8 cellular contexts compared by ENCODE assay signal in genomic region chr12:69157023-69157655, GRCh38.
DNase-seq lines count a peak whose midpoint lies in the region; ATAC-seq, FAIRE-seq and TF ChIP-seq lines count a peak whose summit lies in the region.

No MANE protein-coding gene starts in this region.

- H3K9me1 ChIP-seq in keratinocyte (ENCODE audit: control insufficient read depth, extremely low read depth, insufficient read depth, low read length), result no peaks in the 10 kb centered on the region

- peak; percentile 81 for FAIRE-seq in keratinocyte (lab: Jason Lieb, UNC)

- no peak for DNase-seq in AG04449 (ENCODE audit: low read depth, low spot score)
- DNase-seq in NCI-H2196 (lab: John Stamatoyannopoulos, UW; ENCODE audit: unreplicated experiment), result peak; percentile 84
- DNase-seq in breast epithelium (ENCODE audit: low spot score in 2 of 2), result peak; percentile 44 to 79
- DNase-seq in keratinocyte (ENCODE audit: low read depth, low spot score), result peak; percentile 40
- DNase-seq in stimulated activated CD4-positive, alpha-beta T cell treated with anti-CD3 and anti-CD28 coated beads, Interleukin-1b, Interleukin-23, amount 100 ng/mL, for 48 hours, result peak; percentile 92

- H3K27ac ChIP-seq in breast epithelium (no peak overlapping the region), keratinocyte (ENCODE audit: control insufficient read depth, insufficient read depth, low read length) (no peak overlapping the region)

- H3K36me3 ChIP-seq in breast epithelium (no peaks in the 10 kb centered on the region), keratinocyte (ENCODE audit: control insufficient read depth in 2 of 2, extremely low read depth in 1 of 2, insufficient read depth in 2 of 2, low read length in 2 of 2) (no peaks in the 10 kb centered on the region)

- dilution Hi-C loops in keratinocyte (cut with MboI; ENCODE audit: extremely low pct_ligation_motif_present, low sequenced_read_pairs), result no loop called here

- H3K4me1 ChIP-seq in breast epithelium (no peaks in the 10 kb centered on the region), keratinocyte (ENCODE audit: control insufficient read depth, extremely low read depth, insufficient read depth, low read length) (no peaks in the 10 kb centered on the region)

- intact Hi-C loops in breast epithelium (cut with DNase I; ENCODE audit: low total_unique reads), result no loop called here

- peak overlapping the region; percentile 61 for H3K4me2 ChIP-seq in keratinocyte (ENCODE audit: control insufficient read depth, extremely low read depth, insufficient read depth, low read depth, low read length)

- CTCF ChIA-PET in AG04449 (lab: Yijun Ruan, JAX), result interaction anchor here (0.7 to 8.4 kb wide), 37 partner anchors 8 to 483 kb away, joined by 3 to 112 read pairs (median 4); no protein-coding TSS in a partner anchor

- ATAC-seq in GM18858 (IDR thresholded peaks at IDR 0.05; ENCODE audit: unreplicated experiment), result peak; percentile 90
- peak; percentile 96 for ATAC-seq in HG03045 (IDR thresholded peaks at IDR 0.05; ENCODE audit: unreplicated experiment)

- peak overlapping the region; percentile 51 for H2AFZ ChIP-seq in keratinocyte (ENCODE audit: control insufficient read depth, low read length)

- POLR2A ChIA-PET in AG04449 (lab: Yijun Ruan, JAX), result interaction anchor here (0.7 kb wide), 1 partner anchor 429 kb away, joined by 3 read pairs; no protein-coding TSS in a partner anchor

- TF ChIP-seq CTCF in AG04449 (IDR thresholded peaks at IDR 0.05; ENCODE audit: insufficient read depth, low read length, missing control alignments) (peak; percentile 100), WI38 (IDR thresholded peaks at IDR 0.05; ENCODE audit: low read depth, low read length) (peak; percentile 99), breast epithelium (IDR thresholded peaks at IDR 0.05) (peak in 2 of 3 donors; percentile 58 to 78), keratinocyte (optimal IDR thresholded peaks at IDR 0.05 in 1 of 3, IDR thresholded peaks at IDR 0.05 in 1 of 3, conservative IDR thresholded peaks at IDR 0.05 in 1 of 3; ENCODE audit: extremely low read depth in 1 of 3, insufficient read depth in 2 of 3, low read length in 3 of 3) (peak; percentile 94 to 99 (median 98))

- no peaks in the 10 kb centered on the region for H3K79me2 ChIP-seq in keratinocyte (ENCODE audit: control insufficient read depth, insufficient read depth, low read length)

- no peak overlapping the region for H3K9ac ChIP-seq in keratinocyte (ENCODE audit: control insufficient read depth, extremely low read depth, insufficient read depth, low read length)

- TF ChIP-seq POLR2A in breast epithelium (IDR thresholded peaks at IDR 0.05), result no peak

- no peaks in the 10 kb centered on the region for H4K20me1 ChIP-seq in keratinocyte (ENCODE audit: control insufficient read depth, extremely low read depth, insufficient read depth, low read length)

- no peaks in the 10 kb centered on the region for H3K9me3 ChIP-seq in breast epithelium
- no peaks in the 10 kb centered on the region for H3K9me3 ChIP-seq in keratinocyte (ENCODE audit: control insufficient read depth, low read depth, low read length)

- H3K4me3 ChIP-seq in AG04449 (ENCODE audit: low read depth, low read length), result no peak overlapping the region
- H3K4me3 ChIP-seq in WI38 (ENCODE audit: low read depth, low read length), result no peak overlapping the region
- no peak overlapping the region for H3K4me3 ChIP-seq in breast epithelium
- no peak overlapping the region for H3K4me3 ChIP-seq in keratinocyte (ENCODE audit: control insufficient read depth in 2 of 3, extremely low read depth in 1 of 3, insufficient read depth in 2 of 3, low read depth in 1 of 3, low read length in 3 of 3)

- H3K27me3 ChIP-seq in breast epithelium, result no peaks in the 10 kb centered on the region
- H3K27me3 ChIP-seq in keratinocyte (ENCODE audit: control insufficient read depth, extremely low read depth, insufficient read depth, low read length), result no peaks in the 10 kb centered on the region
